ENCODE assay signal across 9 cellular contexts in the genomic region with DNA sequence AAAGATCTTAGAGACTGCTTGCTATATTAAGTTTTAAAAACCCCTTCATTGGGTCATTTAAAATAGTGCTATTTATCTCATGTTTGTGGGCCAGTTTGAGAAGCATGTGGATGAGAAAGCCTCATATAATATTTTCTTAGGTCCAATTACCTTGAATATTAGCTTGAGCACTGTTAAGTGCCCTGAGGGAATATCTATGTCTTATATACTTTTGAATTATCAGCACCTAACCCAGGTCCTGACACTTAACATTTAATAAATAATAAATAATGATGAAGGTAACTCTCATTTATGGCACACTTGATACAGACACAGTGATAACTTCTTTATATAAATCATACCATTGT. TPM values are rescaled to one million over a fixed set of nuclear protein-coding genes. Genes with fewer than 3 reads are reported as not detected.
DNase-seq lines count a peak whose midpoint lies in the region; ATAC-seq and TF ChIP-seq lines count a peak whose summit lies in the region.
"Had no signal": no experiment of that assay in that cellular context is flagged by ENCODE, and none has a peak within 500 bp of the region (broad histone marks: within the 10 kb centered on the region; RNA-seq: fewer than 3 reads in every experiment).

No MANE protein-coding gene starts in this region.

- H2BK20ac ChIP-seq in H9 (ENCODE audit: low read depth, low read length, poor library complexity, severe bottlenecking): no peak overlapping the region

- H3K27me3 Mint-ChIP-seq in IgD-negative memory B cell (no peaks in the 10 kb centered on the region), H9 (ENCODE audit: low read depth) (no peaks in the 10 kb centered on the region)
- no peaks in the 10 kb centered on the region for H3K27me3 Mint-ChIP-seq in stimulated activated naive CD8-positive, alpha-beta T cell treated with anti-CD3 and anti-CD28 coated beads, Interleukin-15, amount 100 ng/mL, for 72 hours

- H4K91ac ChIP-seq in H9 (ENCODE audit: insufficient read length, low read depth, low read length): no peak overlapping the region

- peaks cover 6% of the 10 kb centered on the region for H3K4me1 ChIP-seq in fibroblast of lung (ENCODE audit: control insufficient read depth, extremely low read depth, insufficient read depth, low read length)
- H3K4me1 ChIP-seq in H9 (ENCODE audit: insufficient read depth, low read length): no peaks in the 10 kb centered on the region

- H3K23ac ChIP-seq in H9 (ENCODE audit: insufficient read length, low read depth, low read length): no peak overlapping the region

- peaks cover 33 to 49% (median 44%) of the 10 kb centered on the region in 3 donors for H3K4me1 Mint-ChIP-seq in IgD-negative memory B cell
- H3K4me1 Mint-ChIP-seq in stimulated activated naive CD8-positive, alpha-beta T cell treated with anti-CD3 and anti-CD28 coated beads, Interleukin-15, amount 100 ng/mL, for 72 hours: peaks cover 57% of the 10 kb centered on the region
- H3K4me1 Mint-ChIP-seq in H9: peaks cover 0 to 4% of the 10 kb centered on the region in 2 experiments; a peak in 2 of 4 replicates

- H3K27me3 ChIP-seq in fibroblast of lung (ENCODE audit: control insufficient read depth, insufficient read depth, low read length) (no peaks in the 10 kb centered on the region), H9 (ENCODE audit: insufficient read depth, low read length) (no peaks in the 10 kb centered on the region)

- DNase-seq in DMS79 treated with DMSO at 0.1 percent for 48 hours (lab: John Stamatoyannopoulos, UW) (peak; percentile 33), DMS79 (lab: John Stamatoyannopoulos, UW) (no peak), fibroblast of lung (ENCODE audit: low read depth in 2 of 2) (no peak), NCI-H146 treated with DMSO at 0.1 percent for 48 hours (lab: John Stamatoyannopoulos, UW; ENCODE audit: unreplicated experiment) (no peak), H9 (no peak)
- DNase-seq in stimulated activated naive CD8-positive, alpha-beta T cell treated with anti-CD3 and anti-CD28 coated beads, Interleukin-15, amount 100 ng/mL, for 72 hours: no peak

- no peak overlapping the region for H3K56ac ChIP-seq in H9 (ENCODE audit: insufficient read length, low read depth, low read length)

- H3K79me1 ChIP-seq in H9 (ENCODE audit: insufficient read depth, low read depth, low read length, poor library complexity, severe bottlenecking): no peaks in the 10 kb centered on the region

- H3K9ac ChIP-seq in fibroblast of lung (ENCODE audit: insufficient read depth, low read length): no peak overlapping the region
- no peak overlapping the region for H3K9ac ChIP-seq in H9 (ENCODE audit: extremely low read depth, insufficient read length, low read length)

- no peak for TF ChIP-seq CTCF in fibroblast of lung (conservative IDR thresholded peaks at IDR 0.05 in 1 of 2, IDR thresholded peaks at IDR 0.05 in 1 of 2; ENCODE audit: low read depth in 1 of 2, low read length in 2 of 2)
- TF ChIP-seq CTCF in H9 (conservative IDR thresholded peaks at IDR 0.05): no peak

- H2BK5ac ChIP-seq in H9 (ENCODE audit: insufficient read length, low read length): no peak overlapping the region

- no peak overlapping the region for H2BK12ac ChIP-seq in H9 (ENCODE audit: insufficient read length, low read depth, low read length)

- peak overlapping the region in 2 of 4 experiments; percentile 51 to 59 for H3K4me3 ChIP-seq in fibroblast of lung (replicated peaks in 1 of 4; ENCODE audit: control extremely low read depth in 1 of 4, insufficient read depth in 1 of 4, low read depth in 3 of 4, low read length in 4 of 4)

- no peak overlapping the region for H3K14ac ChIP-seq in H9 (ENCODE audit: insufficient read depth, low read length)

- H3K23me2 ChIP-seq in H9 (ENCODE audit: insufficient read length, low read depth, low read length, poor library complexity, severe bottlenecking): no peaks in the 10 kb centered on the region

- no peak overlapping the region for H3T11ph ChIP-seq in H9 (ENCODE audit: low read length)

- no peak overlapping the region for H4K5ac ChIP-seq in H9 (ENCODE audit: insufficient read length, low read depth, low read length)

- no peak overlapping the region for H3K18ac ChIP-seq in H9 (ENCODE audit: insufficient read length, low read depth, low read length)

- H3K4ac ChIP-seq in H9 (ENCODE audit: low read depth, low read length): no peak overlapping the region

- no peak overlapping the region for H3K27ac ChIP-seq in fibroblast of lung (ENCODE audit: insufficient read depth, low read length)
- H3K27ac ChIP-seq in H9 (ENCODE audit: insufficient read length, low read depth, low read length): no peak overlapping the region
- H3K27ac ChIP-seq: 22Rv1 had no signal

- no peaks in the 10 kb centered on the region for H3K79me2 ChIP-seq in fibroblast of lung (ENCODE audit: control insufficient read depth, insufficient read depth, low read length)
- H3K79me2 ChIP-seq in H9 (ENCODE audit: insufficient read depth, low read length): no peaks in the 10 kb centered on the region

- H2BK15ac ChIP-seq in H9 (ENCODE audit: low read depth, low read length): no peak overlapping the region

- H3K4me3 Mint-ChIP-seq in IgD-negative memory B cell (peak overlapping the region; percentile 82 to 95 (median 92)), H9 (no peak overlapping the region)
- peak overlapping the region; percentile 86 to 95 for H3K4me3 Mint-ChIP-seq in stimulated activated naive CD8-positive, alpha-beta T cell treated with anti-CD3 and anti-CD28 coated beads, Interleukin-15, amount 100 ng/mL, for 72 hours

- H4K8ac ChIP-seq in H9 (replicated peaks; ENCODE audit: insufficient read length, low read depth, low read length): no peak overlapping the region

- H3K36me3 Mint-ChIP-seq in IgD-negative memory B cell (peaks cover 3% of the 10 kb centered on the region), H9 (ENCODE audit: insufficient read depth in 1 of 3, low read depth in 3 of 3) (no peaks in the 10 kb centered on the region)

- H2BK120ac ChIP-seq in H9 (ENCODE audit: low read depth, low read length, poor library complexity, severe bottlenecking): no peak overlapping the region

- H3K27ac Mint-ChIP-seq in IgD-negative memory B cell (peak overlapping the region; percentile 29 to 95 (median 90)), H9 (no peak overlapping the region)
- H3K27ac Mint-ChIP-seq in stimulated activated naive CD8-positive, alpha-beta T cell treated with anti-CD3 and anti-CD28 coated beads, Interleukin-15, amount 100 ng/mL, for 72 hours: peak overlapping the region; percentile 98 to 99

- ATAC-seq in stimulated activated naive CD8-positive, alpha-beta T cell treated with anti-CD3 and anti-CD28 coated beads, Interleukin-15, amount 100 ng/mL, for 72 hours: peak; percentile 21
- no peak for ATAC-seq in GM21825 (IDR thresholded peaks at IDR 0.05; ENCODE audit: unreplicated experiment)

- H2AK5ac ChIP-seq in H9 (ENCODE audit: insufficient read length, low read length): no peak overlapping the region

- H3K36me3 ChIP-seq in fibroblast of lung (ENCODE audit: control insufficient read depth, insufficient read depth, low read length): no peaks in the 10 kb centered on the region

- H3K4me2 ChIP-seq in fibroblast of lung (ENCODE audit: extremely low read depth, insufficient read depth, low read length): peak overlapping the region; percentile 52
- H3K4me2 ChIP-seq in H9 (ENCODE audit: insufficient read depth, insufficient read length, low read length): no peak overlapping the region

- H4K20me1 ChIP-seq in fibroblast of lung (ENCODE audit: control insufficient read depth, extremely low read depth, insufficient read depth, low read length) (no peaks in the 10 kb centered on the region), H9 (ENCODE audit: control insufficient read depth, insufficient read depth, insufficient read length) (no peaks in the 10 kb centered on the region)

- H2AFZ ChIP-seq in fibroblast of lung (ENCODE audit: low read length): no peak overlapping the region
- no peak overlapping the region for H2AFZ ChIP-seq in H9 (ENCODE audit: low read length)

- no peaks in the 10 kb centered on the region for H3K9me3 Mint-ChIP-seq in IgD-negative memory B cell
- H3K9me3 Mint-ChIP-seq in stimulated activated naive CD8-positive, alpha-beta T cell treated with anti-CD3 and anti-CD28 coated beads, Interleukin-15, amount 100 ng/mL, for 72 hours: no peaks in the 10 kb centered on the region
- H3K9me3 Mint-ChIP-seq in H9: no peaks in the 10 kb centered on the region

- no peaks in the 10 kb centered on the region for H3K9me3 ChIP-seq in fibroblast of lung (ENCODE audit: control insufficient read depth, insufficient read depth, low read depth, low read length)
- H3K9me3 ChIP-seq in H9 (ENCODE audit: control insufficient read depth, low read depth, low read length): no peaks in the 10 kb centered on the region

RNA-seq across cellular contexts. Expression of a gene that starts 0.3 kb away (rescaled TPM):
- polyA plus RNA-seq in IgD-negative memory B cell: 9.4 TPM
- 70.7 and 96.8 TPM in 2 replicates for total RNA-seq in fibroblast of lung
- 19.6 and 50.6 TPM in 2 replicates for polyA plus RNA-seq in fibroblast of lung
- polyA plus RNA-seq in fibroblast of lung (2012): 17.7 and 44.4 TPM in 2 replicates
- 6.0 and 9.6 TPM in 2 replicates for polyA minus RNA-seq in fibroblast of lung (ENCODE audit: low replicate concordance)
- not detected in 2 replicates for total RNA-seq in H9 (2021)

RNA-seq across cellular contexts. Expression of a gene that starts 49.6 kb away (rescaled TPM):
- polyA plus RNA-seq in IgD-negative memory B cell (not detected), fibroblast of lung (not detected in 2 replicates)
- total RNA-seq in fibroblast of lung (not detected in 2 replicates), H9 (2021) (not detected in 2 replicates)
- polyA plus RNA-seq in fibroblast of lung (2012): not detected in 2 replicates
- not detected in 2 replicates for polyA minus RNA-seq in fibroblast of lung (ENCODE audit: low replicate concordance)

Comparison
In these comparisons a context has a peak if more than half of its experiments do, and no peak if none do; other contexts are left out.
1. H3K27ac Mint-ChIP-seq: peak in IgD-negative memory B cell (3 of 3) and stimulated activated naive CD8-positive, alpha-beta T cell treated with anti-CD3 and anti-CD28 coated beads, Interleukin-15, amount 100 ng/mL, for 72 hours (2 of 2); none in H9 (0 of 3).
2. H3K4me3 Mint-ChIP-seq: peak in IgD-negative memory B cell (4 of 4) and stimulated activated naive CD8-positive, alpha-beta T cell treated with anti-CD3 and anti-CD28 coated beads, Interleukin-15, amount 100 ng/mL, for 72 hours (2 of 2); none in H9 (0 of 2).
3. RNA of a gene that starts 0.3 kb away (total RNA-seq): 70.7 to 96.8 TPM in fibroblast of lung; not detected in H9; every median in the first group is over 10 times any median in the second.